Comparison of ENCODE assay signal across 18 cellular contexts in genomic region chr11:8773125-8773524, GRCh38.
DNase-seq lines count a peak whose midpoint lies in the region; ATAC-seq and TF ChIP-seq lines count a peak whose summit lies in the region.
"Had no signal": no experiment of that assay in that cellular context is flagged by ENCODE, and none has a peak within 500 bp of the region (broad histone marks: within the 10 kb centered on the region; RNA-seq: fewer than 3 reads in every experiment).

No MANE protein-coding gene starts in this region.

- no peaks in the 10 kb centered on the region for H3K36me3 Mint-ChIP-seq in mesothelial cell of epicardium
- H3K36me3 Mint-ChIP-seq: naive thymus-derived CD4-positive, alpha-beta T cell had no signal

- no peak for TF ChIP-seq CTCF in mammary epithelial cell (conservative IDR thresholded peaks at IDR 0.05 in 1 of 2, IDR thresholded peaks at IDR 0.05 in 1 of 2; ENCODE audit: extremely low read depth in 1 of 2, insufficient read depth in 1 of 2, low read depth in 1 of 2, low read length in 2 of 2)
- TF ChIP-seq CTCF in mesothelial cell of epicardium (IDR thresholded peaks at IDR 0.05; ENCODE audit: unreplicated experiment) = no peak
- TF ChIP-seq CTCF in smooth muscle cell (IDR thresholded peaks at IDR 0.05; ENCODE audit: borderline replicate concordance, insufficient read depth, poor library complexity, severe bottlenecking) = no peak
- TF ChIP-seq CTCF in gastrocnemius medialis (IDR thresholded peaks at IDR 0.05 in 4 of 5, conservative IDR thresholded peaks at IDR 0.05 in 1 of 5) = no peak

- peaks cover 22% of the 10 kb centered on the region for H3F3A ChIP-seq in smooth muscle cell (ENCODE audit: low read depth)

- CTCF ChIA-PET in mammary epithelial cell (lab: Charles Lee; ENCODE audit: low non-redundant PET) = no interaction called here

- no peaks in the 10 kb centered on the region for H4K20me1 ChIP-seq in mammary epithelial cell (ENCODE audit: insufficient read depth, low read length)
- peaks cover 99% of the 10 kb centered on the region for H4K20me1 ChIP-seq in smooth muscle cell (ENCODE audit: low read depth)

- 19% methylated on average over 5 of the region's 5 CpGs for WGBS in mammary epithelial cell (ENCODE audit: low coverage, missing lambda C conversion rate)
- WGBS in smooth muscle cell (ENCODE audit: low lambda C conversion rate) = 87% methylated on average over 5 of the region's 5 CpGs

- no peak for ATAC-seq in gastrocnemius medialis
- no peak for ATAC-seq in GM19395 (IDR thresholded peaks at IDR 0.05; ENCODE audit: unreplicated experiment)
- no peak for ATAC-seq in HG03520 (IDR thresholded peaks at IDR 0.05; ENCODE audit: unreplicated experiment)
- ATAC-seq: activated CD8-positive, alpha-beta T cell treated with anti-CD3 and anti-CD28 coated beads for 36 hours; effector memory CD8-positive, alpha-beta T cell; naive thymus-derived CD4-positive, alpha-beta T cell; stimulated activated naive CD8-positive, alpha-beta T cell treated with anti-CD3 and anti-CD28 coated beads, Interleukin-15, amount 100 ng/mL, for 72 hours had no signal

- no peak overlapping the region for H3K27ac ChIP-seq in mammary epithelial cell (ENCODE audit: insufficient read depth, low read depth, low read length)
- peak overlapping the region; percentile 49 for H3K27ac ChIP-seq in smooth muscle cell (ENCODE audit: low read depth)
- peak overlapping the region in 2 of 4 donors; percentile 33 to 75 for H3K27ac ChIP-seq in gastrocnemius medialis

- H3K4me3 ChIP-seq in mammary epithelial cell (replicated peaks in 1 of 3; ENCODE audit: insufficient read depth in 1 of 3, low read depth in 2 of 3, low read length in 3 of 3) = no peak overlapping the region
- H3K4me3 ChIP-seq in smooth muscle cell = no peak overlapping the region
- H3K4me3 ChIP-seq in gastrocnemius medialis = no peak overlapping the region

- no TSS peak for BruUV-seq in mammary epithelial cell (replicated peaks; lab: Mats Ljungman, UMichigan)

- H3K4me1 Mint-ChIP-seq in mesothelial cell of epicardium = peaks cover 7% of the 10 kb centered on the region
- H3K4me1 Mint-ChIP-seq: central memory CD8-positive, alpha-beta T cell; stimulated activated naive CD8-positive, alpha-beta T cell treated with anti-CD3 and anti-CD28 coated beads, Interleukin-15, amount 100 ng/mL, for 72 hours had no signal

- dilution Hi-C loops in mammary epithelial cell (cut with HindIII; ENCODE audit: low sequenced_read_pairs) = no loop called here

- H3K36me3 ChIP-seq in mammary epithelial cell (ENCODE audit: insufficient read depth, low read length) (peaks cover 2% of the 10 kb centered on the region), smooth muscle cell (ENCODE audit: low read depth) (no peaks in the 10 kb centered on the region), gastrocnemius medialis (no peaks in the 10 kb centered on the region)

- H3K9ac ChIP-seq in mammary epithelial cell (ENCODE audit: insufficient read depth, low read length) (no peak overlapping the region), smooth muscle cell (ENCODE audit: low read depth) (no peak overlapping the region)

- H3K4me2 ChIP-seq in mammary epithelial cell (ENCODE audit: insufficient read depth, low read depth, low read length) = peak overlapping the region; percentile 29
- H3K4me2 ChIP-seq in smooth muscle cell = no peak overlapping the region

- no peaks in the 10 kb centered on the region for H3K9me3 Mint-ChIP-seq in mesothelial cell of epicardium
- H3K9me3 Mint-ChIP-seq: activated B cell treated with CpG ODN at 0.5 μM for 24 hours; activated CD8-positive, alpha-beta T cell treated with anti-CD3 and anti-CD28 coated beads for 36 hours; activated naive CD8-positive, alpha-beta T cell treated with anti-CD3 and anti-CD28 coated beads, Interleukin-2, amount 50 U/mL, for 24 hours; central memory CD8-positive, alpha-beta T cell; effector memory CD8-positive, alpha-beta T cell; naive thymus-derived CD4-positive, alpha-beta T cell; stimulated activated naive CD8-positive, alpha-beta T cell treated with anti-CD3 and anti-CD28 coated beads, Interleukin-15, amount 100 ng/mL, for 72 hours; T-helper 1 cell treated with Interleukin-12 subunit alpha and Interleukin-12 subunit beta and Interleukin-4 antibody, amounts not matched to agents 30 μg/mL and 1 μg/mL, for 36 hours had no signal

- intact Hi-C loops in mammary epithelial cell (cut with micrococcal nuclease) = loop anchor here (5.0 kb wide), 1 partner anchor 171 kb away; no protein-coding TSS in a partner anchor
- intact Hi-C loops in gastrocnemius medialis (cut with DNase I; ENCODE audit: low total_unique reads) = no loop called here

- H3K9me3 ChIP-seq in mammary epithelial cell (replicated peaks; ENCODE audit: insufficient read depth, low read length) (no peaks in the 10 kb centered on the region), smooth muscle cell (replicated peaks; ENCODE audit: low read depth) (no peaks in the 10 kb centered on the region), gastrocnemius medialis (no peaks in the 10 kb centered on the region)

- H3K27me3 Mint-ChIP-seq in mesothelial cell of epicardium (ENCODE audit: low read depth) = no peaks in the 10 kb centered on the region
- H3K27me3 Mint-ChIP-seq: activated B cell treated with CpG ODN at 0.5 μM for 24 hours; activated naive CD8-positive, alpha-beta T cell treated with anti-CD3 and anti-CD28 coated beads, Interleukin-2, amount 50 U/mL, for 24 hours; stimulated activated naive CD8-positive, alpha-beta T cell treated with anti-CD3 and anti-CD28 coated beads, Interleukin-15, amount 100 ng/mL, for 72 hours had no signal

- H3K79me2 ChIP-seq in mammary epithelial cell (ENCODE audit: insufficient read depth, low read length) (peaks cover 87% of the 10 kb centered on the region), smooth muscle cell (ENCODE audit: low read depth) (peaks cover 87% of the 10 kb centered on the region)

- H2AFZ ChIP-seq in mammary epithelial cell (ENCODE audit: low read depth, low read length) (no peak overlapping the region), smooth muscle cell (ENCODE audit: low read depth) (no peak overlapping the region)

- H3K27ac Mint-ChIP-seq in mesothelial cell of epicardium = peak overlapping the region; percentile 32
- H3K27ac Mint-ChIP-seq: activated B cell treated with CpG ODN at 0.5 μM for 24 hours; activated CD8-positive, alpha-beta T cell treated with anti-CD3 and anti-CD28 coated beads for 36 hours; activated naive CD8-positive, alpha-beta T cell treated with anti-CD3 and anti-CD28 coated beads, Interleukin-2, amount 50 U/mL, for 24 hours; effector memory CD8-positive, alpha-beta T cell; naive thymus-derived CD4-positive, alpha-beta T cell; T-helper 1 cell treated with Interleukin-12 subunit alpha and Interleukin-12 subunit beta and Interleukin-4 antibody, amounts not matched to agents 30 μg/mL and 1 μg/mL, for 36 hours had no signal

- in situ Hi-C loops in mammary epithelial cell (cut with MboI; ENCODE audit: low sequenced_read_pairs in 2 of 2) = no loop called here
- in situ Hi-C loops in gastrocnemius medialis (cut with MboI; ENCODE audit: low sequenced_read_pairs in 4 of 4) = no loop called here

- peaks cover 78% of the 10 kb centered on the region for H3K4me1 ChIP-seq in mammary epithelial cell (ENCODE audit: insufficient read depth, low read length)
- peaks cover 7% of the 10 kb centered on the region for H3K4me1 ChIP-seq in smooth muscle cell (ENCODE audit: low read depth)
- H3K4me1 ChIP-seq in gastrocnemius medialis = peaks cover 56 to 57% of the 10 kb centered on the region in 2 donors

- peak; percentile 13 for DNase-seq in NCI-H69 (lab: John Stamatoyannopoulos, UW)
- no peak for DNase-seq in mammary epithelial cell
- DNase-seq in mesothelial cell of epicardium (ENCODE audit: low spot score in 2 of 2, unreplicated experiment in 2 of 2) = no peak
- DNase-seq in smooth muscle cell (lab: John Stamatoyannopoulos, UW; ENCODE audit: unreplicated experiment) = no peak
- no peak for DNase-seq in gastrocnemius medialis
- DNase-seq in NCI-H1930 (lab: John Stamatoyannopoulos, UW) = no peak
- DNase-seq: activated B cell treated with CpG ODN at 0.5 μM for 24 hours; activated CD8-positive, alpha-beta T cell treated with anti-CD3 and anti-CD28 coated beads for 36 hours; activated naive CD8-positive, alpha-beta T cell treated with anti-CD3 and anti-CD28 coated beads, Interleukin-2, amount 50 U/mL, for 24 hours; effector memory CD8-positive, alpha-beta T cell; naive thymus-derived CD4-positive, alpha-beta T cell; NCI-H1417 treated with DMSO at 0.1 percent for 48 hours; NCI-H345; stimulated activated naive CD8-positive, alpha-beta T cell treated with anti-CD3 and anti-CD28 coated beads, Interleukin-15, amount 100 ng/mL, for 72 hours had no signal

- H3K27me3 ChIP-seq in mammary epithelial cell (ENCODE audit: insufficient read depth, low read length) (no peaks in the 10 kb centered on the region), smooth muscle cell (ENCODE audit: low read depth) (no peaks in the 10 kb centered on the region), gastrocnemius medialis (no peaks in the 10 kb centered on the region)

- H3K4me3 Mint-ChIP-seq in mesothelial cell of epicardium = no peak overlapping the region
- H3K4me3 Mint-ChIP-seq: activated B cell treated with CpG ODN at 0.5 μM for 24 hours; activated CD8-positive, alpha-beta T cell treated with anti-CD3 and anti-CD28 coated beads for 36 hours; activated naive CD8-positive, alpha-beta T cell treated with anti-CD3 and anti-CD28 coated beads, Interleukin-2, amount 50 U/mL, for 24 hours; central memory CD8-positive, alpha-beta T cell; effector memory CD8-positive, alpha-beta T cell; naive thymus-derived CD4-positive, alpha-beta T cell; stimulated activated naive CD8-positive, alpha-beta T cell treated with anti-CD3 and anti-CD28 coated beads, Interleukin-15, amount 100 ng/mL, for 72 hours; T-helper 1 cell treated with Interleukin-12 subunit alpha and Interleukin-12 subunit beta and Interleukin-4 antibody, amounts not matched to agents 30 μg/mL and 1 μg/mL, for 36 hours had no signal

- TF ChIP-seq POLR2A in gastrocnemius medialis (IDR thresholded peaks at IDR 0.05) = no peak
